In genomic region chr6:80938131-80938530, GRCh38 we compare ENCODE assay signal across 26 cellular contexts.
"Had no signal": no experiment of that assay in that cellular context is flagged by ENCODE, and none has a peak within 500 bp of the region (broad histone marks: within the 10 kb centered on the region; RNA-seq: fewer than 3 reads in every experiment).

No MANE protein-coding gene starts in this region.

- ATAC-seq: heart left ventricle; naive thymus-derived CD4-positive, alpha-beta T cell; sciatic nerve; stimulated activated effector memory CD8-positive, alpha-beta T cell treated with anti-CD3 and anti-CD28 coated beads, Interleukin-12 subunit alpha, Interleukin-12 subunit beta, amount 100 ng/mL, for 72 hours had no signal

- H3K36me3 Mint-ChIP-seq: activated naive CD4-positive, alpha-beta T cell treated with anti-CD3 and anti-CD28 coated beads, Interleukin-2, amount 10 ng/mL, durations not matched to agents 7 days and 5 days; activated naive CD8-positive, alpha-beta T cell treated with anti-CD3 and anti-CD28 coated beads, Interleukin-2, amount 10 ng/mL, durations not matched to agents 7 days and 5 days; brain; naive thymus-derived CD4-positive, alpha-beta T cell; stimulated activated effector memory CD8-positive, alpha-beta T cell treated with anti-CD3 and anti-CD28 coated beads, Interleukin-12 subunit alpha, Interleukin-12 subunit beta, amount 100 ng/mL, for 72 hours had no signal

- H3K4me3 ChIP-seq: ascending aorta, esophagus muscularis mucosa, heart left ventricle, ovary, skin epidermis, thoracic aorta, uterus had no signal

- H3K4me3 Mint-ChIP-seq: activated naive CD4-positive, alpha-beta T cell treated with anti-CD3 and anti-CD28 coated beads, Interleukin-2, amount 10 ng/mL, durations not matched to agents 7 days and 5 days; activated naive CD8-positive, alpha-beta T cell treated with anti-CD3 and anti-CD28 coated beads, Interleukin-2, amount 10 ng/mL, durations not matched to agents 7 days and 5 days; brain; naive thymus-derived CD4-positive, alpha-beta T cell; stimulated activated effector memory CD8-positive, alpha-beta T cell treated with anti-CD3 and anti-CD28 coated beads, Interleukin-12 subunit alpha, Interleukin-12 subunit beta, amount 100 ng/mL, for 72 hours; stimulated activated naive CD8-positive, alpha-beta T cell treated with anti-CD3 and anti-CD28 coated beads, Interleukin-15, Interleukin-2, amounts not matched to agents 100 ng/mL and 50 ng/mL, for 24 hours had no signal

- H3K27ac Mint-ChIP-seq: activated naive CD4-positive, alpha-beta T cell treated with anti-CD3 and anti-CD28 coated beads, Interleukin-2, amount 10 ng/mL, durations not matched to agents 7 days and 5 days; activated naive CD8-positive, alpha-beta T cell treated with anti-CD3 and anti-CD28 coated beads, Interleukin-2, amount 10 ng/mL, durations not matched to agents 7 days and 5 days; brain; naive thymus-derived CD4-positive, alpha-beta T cell; progenitor cell of endocrine pancreas; stimulated activated effector memory CD8-positive, alpha-beta T cell treated with anti-CD3 and anti-CD28 coated beads, Interleukin-12 subunit alpha, Interleukin-12 subunit beta, amount 100 ng/mL, for 72 hours; stimulated activated naive CD8-positive, alpha-beta T cell treated with anti-CD3 and anti-CD28 coated beads, Interleukin-15, Interleukin-2, amounts not matched to agents 100 ng/mL and 50 ng/mL, for 24 hours had no signal

- H3K4me1 Mint-ChIP-seq: activated naive CD4-positive, alpha-beta T cell treated with anti-CD3 and anti-CD28 coated beads, Interleukin-2, amount 10 ng/mL, durations not matched to agents 7 days and 5 days; activated naive CD8-positive, alpha-beta T cell treated with anti-CD3 and anti-CD28 coated beads, Interleukin-2, amount 10 ng/mL, durations not matched to agents 7 days and 5 days; brain; naive thymus-derived CD4-positive, alpha-beta T cell; stimulated activated effector memory CD8-positive, alpha-beta T cell treated with anti-CD3 and anti-CD28 coated beads, Interleukin-12 subunit alpha, Interleukin-12 subunit beta, amount 100 ng/mL, for 72 hours had no signal

- H3K27me3 Mint-ChIP-seq: activated naive CD4-positive, alpha-beta T cell treated with anti-CD3 and anti-CD28 coated beads, Interleukin-2, amount 10 ng/mL, durations not matched to agents 7 days and 5 days; activated naive CD8-positive, alpha-beta T cell treated with anti-CD3 and anti-CD28 coated beads, Interleukin-2, amount 10 ng/mL, durations not matched to agents 7 days and 5 days; naive thymus-derived CD4-positive, alpha-beta T cell; progenitor cell of endocrine pancreas; stimulated activated naive CD8-positive, alpha-beta T cell treated with anti-CD3 and anti-CD28 coated beads, Interleukin-15, Interleukin-2, amounts not matched to agents 100 ng/mL and 50 ng/mL, for 24 hours had no signal

- DNase-seq: activated CD4-positive, alpha-beta T cell treated with anti-CD3 and anti-CD28 coated beads for 4 hours; activated CD4-positive, alpha-beta T cell treated with anti-CD3 and anti-CD28 coated beads, Interleukin-2, amount 50 U/mL, for 4 hours; activated CD8-positive, alpha-beta memory T cell treated with anti-CD3 and anti-CD28 coated beads, Interleukin-2, amount 50 U/mL, for 4 hours; activated gamma-delta T cell; activated naive CD4-positive, alpha-beta T cell treated with anti-CD3 and anti-CD28 coated beads, Interleukin-2, amount 10 ng/mL, durations not matched to agents 7 days and 5 days; activated naive CD8-positive, alpha-beta T cell treated with anti-CD3 and anti-CD28 coated beads, Interleukin-2, amount 10 ng/mL, durations not matched to agents 7 days and 5 days; activated T-cell treated with anti-CD3 and anti-CD28 coated beads, Interleukin-2, amount 50 U/mL, for 1 hour; caudate nucleus; cortex of kidney; heart left ventricle; hypothalamus; midbrain; naive thymus-derived CD4-positive, alpha-beta T cell; ovary; stimulated activated CD4-positive, alpha-beta T cell treated with anti-CD3 and anti-CD28 coated beads, Interleukin-4, amount 100 ng/mL, for 24 hours; trophoblast cell; uterus had no signal
